8 cellular contexts compared by ENCODE assay signal in the genomic region with DNA sequence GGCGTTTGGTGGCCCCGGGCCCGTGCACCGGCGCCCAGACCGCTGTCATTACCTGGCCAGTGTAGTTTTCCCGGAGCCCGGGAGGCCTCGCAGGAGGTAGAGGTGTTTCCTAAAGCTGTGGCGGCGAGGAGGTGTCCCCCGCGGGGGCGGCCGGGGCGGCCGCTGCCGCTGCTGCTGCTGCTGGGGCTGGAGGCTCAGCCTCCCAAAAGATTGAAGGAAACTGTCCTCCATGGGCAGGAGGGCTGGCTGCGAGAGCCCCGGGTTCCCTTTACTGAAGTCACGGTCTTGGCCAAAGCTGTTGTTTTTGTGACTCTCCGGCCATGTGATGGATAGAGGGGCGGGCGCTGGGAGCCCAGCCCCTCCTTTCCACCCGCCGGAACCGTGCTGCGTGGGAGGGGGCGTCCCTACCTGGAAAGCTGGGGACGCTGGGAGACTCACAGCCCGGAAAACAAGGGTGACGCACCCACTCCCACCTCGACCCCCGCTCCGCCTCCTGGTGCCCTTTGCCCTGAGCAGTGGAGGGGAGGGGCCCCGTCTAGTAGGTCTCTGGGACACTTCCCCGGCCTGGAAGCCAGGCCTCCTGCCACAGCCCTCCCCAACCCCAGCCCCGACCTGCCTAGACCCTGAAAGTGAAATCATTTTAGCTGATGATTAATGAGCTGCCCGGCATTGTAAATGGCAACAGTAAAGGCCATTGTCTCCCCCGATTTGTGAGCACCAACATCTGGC. TPM values are rescaled to one million over a fixed set of nuclear protein-coding genes. Genes with fewer than 3 reads are reported as not detected.
DNase-seq lines count a peak whose midpoint lies in the region; ATAC-seq and FAIRE-seq lines count a peak whose summit lies in the region.

TSS of gene N4BP2L1 (minus strand) at position 279 of the 729 bp plus-strand sequence. CDS start at position 231, 48 bp downstream.

- peak within 1 kb of the TSS; percentile 96 to 99 (median 98) for H3K27ac Mint-ChIP-seq in CD4-positive, CD25-positive, alpha-beta regulatory T cell
- peak within 1 kb of the TSS; percentile 100 for H3K27ac Mint-ChIP-seq in activated T-helper 2 cell treated with anti-CD3 and anti-CD28 coated beads, Interferon-gamma antibody, Interleukin-2, Interleukin-4, amounts not matched to agents 10 μg/mL and 5 μg/mL and 100 μg/mL, durations not matched to agents 14 hours and 24 hours and 36 hours

- H2BK12ac ChIP-seq in neuronal stem cell (ENCODE audit: low read length) = no peak within 1 kb of the TSS

- H3K4me2 ChIP-seq in neuronal stem cell (ENCODE audit: insufficient read depth, low read length, poor library complexity, severe bottlenecking) = peak within 1 kb of the TSS; percentile 95

- no peak within 1 kb of the TSS for H2BK5ac ChIP-seq in neuronal stem cell (ENCODE audit: low read length)

- H2AK5ac ChIP-seq in neuronal stem cell (ENCODE audit: low read depth, low read length) = no peak within 1 kb of the TSS

- WGBS in neuronal stem cell (ENCODE audit: extremely low coverage in 2 of 2, insufficient read length in 2 of 2, insufficient replicate concordance in 1 of 2), 2 donors = no CpG with 5 or more reads among the region's 40 CpGs

- peak; percentile 76 to 84 (median 81) for DNase-seq in CD4-positive, CD25-positive, alpha-beta regulatory T cell
- peak; percentile 83 for DNase-seq in RKO (ENCODE audit: low spot score)
- DNase-seq in activated T-helper 2 cell treated with anti-CD3 and anti-CD28 coated beads, Interferon-gamma antibody, Interleukin-2, Interleukin-4, amounts not matched to agents 10 μg/mL and 5 μg/mL and 100 μg/mL, durations not matched to agents 14 hours and 24 hours and 36 hours (ENCODE audit: low spot score) = peak; percentile 76
- peak; percentile 82 to 84 for DNase-seq in frontal cortex (ENCODE audit: low spot score in 2 of 2)
- no peak for DNase-seq in neuronal stem cell (ENCODE audit: low spot score)

- H3K9me3 Mint-ChIP-seq in CD4-positive, CD25-positive, alpha-beta regulatory T cell = no peaks in the 10 kb centered on the region
- peaks cover 1% of the 10 kb centered on the region for H3K9me3 Mint-ChIP-seq in activated T-helper 2 cell treated with anti-CD3 and anti-CD28 coated beads, Interferon-gamma antibody, Interleukin-2, Interleukin-4, amounts not matched to agents 10 μg/mL and 5 μg/mL and 100 μg/mL, durations not matched to agents 14 hours and 24 hours and 36 hours

- FAIRE-seq in frontal cortex (lab: Jason Lieb, UNC) = no peak

- no peak within 1 kb of the TSS for H2BK15ac ChIP-seq in neuronal stem cell (ENCODE audit: low read length)

- H4K91ac ChIP-seq in neuronal stem cell (ENCODE audit: low read depth, low read length, poor library complexity) = no peak within 1 kb of the TSS

- peak within 1 kb of the TSS; percentile 97 for H3K4me3 ChIP-seq in CD4-positive, CD25-positive, alpha-beta regulatory T cell (ENCODE audit: low read depth, low read length)
- H3K4me3 ChIP-seq in neuronal stem cell (ENCODE audit: low read length in 2 of 2) = peak within 1 kb of the TSS; percentile 58 to 76
- peak within 1 kb of the TSS; percentile 64 to 88 (median 87) for H3K4me3 ChIP-seq in subcutaneous abdominal adipose tissue (ENCODE audit: low read depth in 1 of 5, low read length in 5 of 5)

- peak within 1 kb of the TSS; percentile 92 for H2AFZ ChIP-seq in neuronal stem cell (ENCODE audit: low read length)

- H3K18ac ChIP-seq in neuronal stem cell (ENCODE audit: low read length) = peak within 1 kb of the TSS; percentile 87

- peaks cover 10% of the 10 kb centered on the region for H3K36me3 Mint-ChIP-seq in CD4-positive, CD25-positive, alpha-beta regulatory T cell
- peaks cover 37% of the 10 kb centered on the region for H3K36me3 Mint-ChIP-seq in activated T-helper 2 cell treated with anti-CD3 and anti-CD28 coated beads, Interferon-gamma antibody, Interleukin-2, Interleukin-4, amounts not matched to agents 10 μg/mL and 5 μg/mL and 100 μg/mL, durations not matched to agents 14 hours and 24 hours and 36 hours (ENCODE audit: low read depth)

- H3K27ac ChIP-seq in CD4-positive, CD25-positive, alpha-beta regulatory T cell (ENCODE audit: insufficient read depth, low read length, poor library complexity, severe bottlenecking) = peak within 1 kb of the TSS; percentile 94
- H3K27ac ChIP-seq in neuronal stem cell (replicated peaks; ENCODE audit: low read length) = no peak within 1 kb of the TSS
- peak within 1 kb of the TSS; percentile 85 for H3K27ac ChIP-seq in subcutaneous abdominal adipose tissue (ENCODE audit: low read depth, low read length)

- ATAC-seq in CD4-positive, CD25-positive, alpha-beta regulatory T cell (ENCODE audit: low read depth in 2 of 2) = peak; percentile 56 to 60
- ATAC-seq in GM19324 (IDR thresholded peaks at IDR 0.05; ENCODE audit: low FRiP score, unreplicated experiment) (peak; percentile 83), HG03520 (IDR thresholded peaks at IDR 0.05; ENCODE audit: unreplicated experiment) (peak; percentile 67)

- H2BK120ac ChIP-seq in neuronal stem cell (ENCODE audit: low read depth, low read length) = no peak within 1 kb of the TSS

- peak within 1 kb of the TSS; percentile 93 to 99 (median 96) for H3K4me3 Mint-ChIP-seq in CD4-positive, CD25-positive, alpha-beta regulatory T cell
- H3K4me3 Mint-ChIP-seq in activated T-helper 2 cell treated with anti-CD3 and anti-CD28 coated beads, Interferon-gamma antibody, Interleukin-2, Interleukin-4, amounts not matched to agents 10 μg/mL and 5 μg/mL and 100 μg/mL, durations not matched to agents 14 hours and 24 hours and 36 hours (ENCODE audit: low read depth) = peak within 1 kb of the TSS; percentile 98

- intact Hi-C loops in activated T-helper 2 cell treated with anti-CD3 and anti-CD28 coated beads, Interferon-gamma antibody, Interleukin-2, Interleukin-4, amounts not matched to agents 10 μg/mL and 5 μg/mL and 100 μg/mL, durations not matched to agents 14 hours and 24 hours and 36 hours (cut with micrococcal nuclease) = loop anchor here (2.0 to 10.0 kb wide), 7 partner anchors 103 to 1251 kb away; partner anchors contain the start of genes FRY and PDS5B

- H3K9ac ChIP-seq in neuronal stem cell (ENCODE audit: low read depth, low read length, poor library complexity) (peak within 1 kb of the TSS; percentile 82), subcutaneous abdominal adipose tissue (ENCODE audit: low read length in 5 of 5) (peak within 1 kb of the TSS; percentile 39 to 84 (median 84))

- H3K9me3 ChIP-seq in CD4-positive, CD25-positive, alpha-beta regulatory T cell (ENCODE audit: control insufficient read depth in 2 of 2, low read length in 2 of 2) = no peaks in the 10 kb centered on the region
- H3K9me3 ChIP-seq in neuronal stem cell (replicated peaks in 1 of 2; ENCODE audit: control insufficient read depth in 2 of 2, insufficient read depth in 1 of 2, low read depth in 1 of 2, low read length in 2 of 2) = no peaks in the 10 kb centered on the region
- H3K9me3 ChIP-seq in subcutaneous abdominal adipose tissue (ENCODE audit: control insufficient read depth in 5 of 5, low read length in 5 of 5) = no peaks in the 10 kb centered on the region

- no peak within 1 kb of the TSS for H4K8ac ChIP-seq in neuronal stem cell (ENCODE audit: low read depth, low read length)

- peaks cover 43% of the 10 kb centered on the region for H3K4me1 ChIP-seq in CD4-positive, CD25-positive, alpha-beta regulatory T cell (ENCODE audit: control insufficient read depth, insufficient read depth, low read length, poor library complexity, severe bottlenecking)
- H3K4me1 ChIP-seq in neuronal stem cell (ENCODE audit: control insufficient read depth in 2 of 2, insufficient read depth in 1 of 2, low read depth in 1 of 2, low read length in 2 of 2) = peaks cover 2% of the 10 kb centered on the region in 2 donors
- H3K4me1 ChIP-seq in subcutaneous abdominal adipose tissue (ENCODE audit: control insufficient read depth in 5 of 5, insufficient read depth in 5 of 5, low read length in 5 of 5) = peaks cover 2 to 38% (median 28%) of the 10 kb centered on the region in 5 donors

- peaks cover 7% of the 10 kb centered on the region for H3K36me3 ChIP-seq in CD4-positive, CD25-positive, alpha-beta regulatory T cell (ENCODE audit: control insufficient read depth, insufficient read depth, low read length)
- H3K36me3 ChIP-seq in neuronal stem cell (replicated peaks in 1 of 2; ENCODE audit: control insufficient read depth in 2 of 2, insufficient read depth in 2 of 2, low read length in 2 of 2) = no peaks in the 10 kb centered on the region
- peaks cover 0 to 4% (median 2%) of the 10 kb centered on the region in 5 donors for H3K36me3 ChIP-seq in subcutaneous abdominal adipose tissue (ENCODE audit: control insufficient read depth in 5 of 5, insufficient read depth in 5 of 5, low read length in 5 of 5)

- no peaks in the 10 kb centered on the region for H3K27me3 Mint-ChIP-seq in CD4-positive, CD25-positive, alpha-beta regulatory T cell
- H3K27me3 Mint-ChIP-seq in activated T-helper 2 cell treated with anti-CD3 and anti-CD28 coated beads, Interferon-gamma antibody, Interleukin-2, Interleukin-4, amounts not matched to agents 10 μg/mL and 5 μg/mL and 100 μg/mL, durations not matched to agents 14 hours and 24 hours and 36 hours (ENCODE audit: low read depth) = no peaks in the 10 kb centered on the region

- no peaks in the 10 kb centered on the region for H3K27me3 ChIP-seq in CD4-positive, CD25-positive, alpha-beta regulatory T cell (ENCODE audit: control insufficient read depth, insufficient read depth, low read length)
- H3K27me3 ChIP-seq in neuronal stem cell (ENCODE audit: control insufficient read depth in 3 of 3, insufficient read depth in 3 of 3, low read depth in 1 of 3, low read length in 3 of 3) (peaks cover 0 to 28% (median 3%) of the 10 kb centered on the region in 3 experiments), subcutaneous abdominal adipose tissue (ENCODE audit: control insufficient read depth in 5 of 5, insufficient read depth in 4 of 5, low read length in 5 of 5) (no peaks in the 10 kb centered on the region)

- H3K14ac ChIP-seq in neuronal stem cell (ENCODE audit: low read length) = peak within 1 kb of the TSS; percentile 48

- peaks cover 28 to 48% (median 34%) of the 10 kb centered on the region in 4 donors for H3K4me1 Mint-ChIP-seq in CD4-positive, CD25-positive, alpha-beta regulatory T cell
- H3K4me1 Mint-ChIP-seq in activated T-helper 2 cell treated with anti-CD3 and anti-CD28 coated beads, Interferon-gamma antibody, Interleukin-2, Interleukin-4, amounts not matched to agents 10 μg/mL and 5 μg/mL and 100 μg/mL, durations not matched to agents 14 hours and 24 hours and 36 hours (ENCODE audit: low read depth) = peaks cover 39% of the 10 kb centered on the region

- peak within 1 kb of the TSS; percentile 59 for H3K23ac ChIP-seq in neuronal stem cell (ENCODE audit: low read depth, low read length, poor library complexity)

- no peak within 1 kb of the TSS for H3K4ac ChIP-seq in neuronal stem cell (ENCODE audit: low read length)

- no peaks in the 10 kb centered on the region for H3K79me1 ChIP-seq in neuronal stem cell (ENCODE audit: low read depth, low read length)

RNA-seq across cellular contexts. Expression of gene N4BP2L1, which starts in this region (rescaled TPM):
- 48.5 TPM for total RNA-seq in CD4-positive, CD25-positive, alpha-beta regulatory T cell
- polyA plus RNA-seq in CD4-positive, CD25-positive, alpha-beta regulatory T cell = 10 to 100 TPM; 55.8 to 65.7 (median 61.5) TPM
- 26.1 and 28.6 TPM in 2 replicates for total RNA-seq in activated T-helper 2 cell treated with anti-CD3 and anti-CD28 coated beads, Interferon-gamma antibody, Interleukin-2, Interleukin-4, amounts not matched to agents 10 μg/mL and 5 μg/mL and 100 μg/mL, durations not matched to agents 14 hours and 24 hours and 36 hours
- 8.2 TPM for total RNA-seq in frontal cortex
- polyA plus RNA-seq in neuronal stem cell (2013, experiment 1 of 2) = 1.9 TPM
- polyA plus RNA-seq in neuronal stem cell (2013, experiment 2 of 2) = 2.0 TPM
